12 cellular contexts compared by ENCODE assay signal in genomic region chr10:118692911-118693310, GRCh38.
A peak's percentile ranks its signal among the peaks of the same experiment; 100 is the strongest.
DNase-seq lines count a peak whose midpoint lies in the region; ATAC-seq and TF ChIP-seq lines count a peak whose summit lies in the region.
"Had no signal": no experiment of that assay in that cellular context is flagged by ENCODE, and none has a peak within 500 bp of the region (broad histone marks: within the 10 kb centered on the region; RNA-seq: fewer than 3 reads in every experiment).

No MANE protein-coding gene starts in this region.

- H3K9me3 ChIP-seq in uterus: no peaks in the 10 kb centered on the region
- H3K9me3 ChIP-seq: BLaER1, left ventricle myocardium inferior had no signal

- no peaks in the 10 kb centered on the region for H3K36me3 ChIP-seq in uterus

- TF ChIP-seq POLR2A in uterus (IDR thresholded peaks at IDR 0.05): no peak

- no peak overlapping the region for H3K27ac Mint-ChIP-seq in activated T-helper 17 cell treated with anti-CD3 and anti-CD28 coated beads, Interleukin-2, amount 50 U/mL, for 72 hours

- H3K9me3 Mint-ChIP-seq in activated T-helper 17 cell treated with anti-CD3 and anti-CD28 coated beads, Interleukin-2, amount 50 U/mL, for 72 hours: no peaks in the 10 kb centered on the region

- no peaks in the 10 kb centered on the region for H3K4me1 Mint-ChIP-seq in activated T-helper 17 cell treated with anti-CD3 and anti-CD28 coated beads, Interleukin-2, amount 50 U/mL, for 72 hours

- no peak for DNase-seq in left ventricle myocardium superior
- no peak for DNase-seq in cardiac septum (ENCODE audit: low spot score)
- DNase-seq in astrocyte of the cerebellum (ENCODE audit: low read depth): peak; percentile 78
- peak; percentile 90 for DNase-seq in iris pigment epithelial cell (ENCODE audit: low read depth)
- DNase-seq in uterus: no peak
- DNase-seq in NCI-H510A (lab: John Stamatoyannopoulos, UW): no peak
- no peak for DNase-seq in activated CD4-positive, alpha-beta T cell treated with anti-CD3 and anti-CD28 coated beads for 48 hours
- DNase-seq: left ventricle myocardium inferior, NCI-H1105 had no signal

- peaks cover 65% of the 10 kb centered on the region for H3K36me3 Mint-ChIP-seq in activated T-helper 17 cell treated with anti-CD3 and anti-CD28 coated beads, Interleukin-2, amount 50 U/mL, for 72 hours (ENCODE audit: low read depth)

- H3K27ac ChIP-seq in uterus: peak overlapping the region; percentile 22 to 39
- H3K27ac ChIP-seq: BLaER1, epithelial cell of prostate, left ventricle myocardium inferior had no signal

- in situ Hi-C loops in astrocyte of the cerebellum (cut with HindIII; ENCODE audit: low sequenced_read_pairs): no loop called here

- intact Hi-C loops in left ventricle myocardium superior (cut with micrococcal nuclease) (no loop called here), cardiac septum (cut with DNase I) (no loop called here), uterus (cut with DNase I; ENCODE audit: low total_unique reads) (no loop called here)

- no peaks in the 10 kb centered on the region for H3K4me1 ChIP-seq in uterus
- H3K4me1 ChIP-seq: left ventricle myocardium inferior had no signal

- H3K4me3 ChIP-seq in astrocyte of the cerebellum (ENCODE audit: low read depth, low read length): no peak overlapping the region
- no peak overlapping the region for H3K4me3 ChIP-seq in uterus
- H3K4me3 ChIP-seq: BLaER1, left ventricle myocardium inferior had no signal

- H3K27me3 Mint-ChIP-seq in activated T-helper 17 cell treated with anti-CD3 and anti-CD28 coated beads, Interleukin-2, amount 50 U/mL, for 72 hours: no peaks in the 10 kb centered on the region

- no peaks in the 10 kb centered on the region for H3K27me3 ChIP-seq in uterus
- H3K27me3 ChIP-seq: BLaER1 had no signal

- no peak overlapping the region for H3K4me3 Mint-ChIP-seq in activated T-helper 17 cell treated with anti-CD3 and anti-CD28 coated beads, Interleukin-2, amount 50 U/mL, for 72 hours

- TF ChIP-seq CTCF in astrocyte of the cerebellum (IDR thresholded peaks at IDR 0.05; ENCODE audit: low read depth, low read length, missing control alignments) (no peak), uterus (IDR thresholded peaks at IDR 0.05) (no peak)

- peak; percentile 48 for ATAC-seq in left ventricle myocardium superior
- ATAC-seq in activated T-helper 17 cell treated with anti-CD3 and anti-CD28 coated beads, Interleukin-2, amount 50 U/mL, for 72 hours (replicated peaks): no peak

Comparison
In these comparisons a context has a peak if more than half of its experiments do, and no peak if none do; other contexts are left out.
1. DNase-seq: peak in astrocyte of the cerebellum (single experiment) and iris pigment epithelial cell (single experiment); none in left ventricle myocardium superior (single experiment), cardiac septum (single experiment), uterus (0 of 2), NCI-H510A (single experiment) and activated CD4-positive, alpha-beta T cell treated with anti-CD3 and anti-CD28 coated beads for 48 hours (single experiment).